In genomic region chr22:38272373-38273134, GRCh38 we compare ENCODE assay signal across 1 cellular context.
TF ChIP-seq lines count a peak whose summit lies in the region.

Gene TMEM184B (minus strand): TSS chr22:38273010. CDS start chr22:38247961, 25,049 bp downstream.

TF ChIP-seq in HepG2, 621 proteins besides CTCF, POLR2A, EP300 and RAD21 (continued from another document and continues in another):
- TF ChIP-seq BORCS8-MEF2B (CRISPR knock-in tag; IDR thresholded peaks at IDR 0.05), result no peak
- TF ChIP-seq MAFG (CRISPR knock-in tag; IDR thresholded peaks at IDR 0.05), result no peak
- no peak for TF ChIP-seq KLF6 (CRISPR knock-in tag; IDR thresholded peaks at IDR 0.05)
- no peak for TF ChIP-seq E2F1 (CRISPR knock-in tag; IDR thresholded peaks at IDR 0.05)
- no peak for TF ChIP-seq EEA1 (CRISPR knock-in tag; IDR thresholded peaks at IDR 0.05; ENCODE audit: borderline replicate concordance)
- TF ChIP-seq PLRG1 (conservative IDR thresholded peaks at IDR 0.05), result no peak
- TF ChIP-seq ZNF281 (CRISPR knock-in tag; IDR thresholded peaks at IDR 0.05; ENCODE audit: borderline replicate concordance), result no peak
- no peak for TF ChIP-seq CSRNP2 (CRISPR knock-in tag; conservative IDR thresholded peaks at IDR 0.05; ENCODE audit: low read depth)
- 0 out of 2 replicates have a peak, but pooled peaks have one; percentile 9 for TF ChIP-seq ZNF574 (CRISPR knock-in tag; IDR thresholded peaks at IDR 0.05)
- TF ChIP-seq ETV5 (CRISPR knock-in tag; IDR thresholded peaks at IDR 0.05; ENCODE audit: borderline replicate concordance), result no peak
- no peak for TF ChIP-seq NONO (IDR thresholded peaks at IDR 0.05)
- TF ChIP-seq NONO (CRISPR knock-in tag; conservative IDR thresholded peaks at IDR 0.05), result 0 out of 2 replicates have a peak, but pooled peaks have one; percentile 39
- no peak for TF ChIP-seq NRL (CRISPR knock-in tag; IDR thresholded peaks at IDR 0.05; ENCODE audit: borderline replicate concordance)
- no peak for TF ChIP-seq KLF15 (CRISPR knock-in tag; IDR thresholded peaks at IDR 0.05; ENCODE audit: borderline replicate concordance)
- no peak for TF ChIP-seq ZNF879 (CRISPR knock-in tag; IDR thresholded peaks at IDR 0.05)
- no peak for TF ChIP-seq ZKSCAN1 (IDR thresholded peaks at IDR 0.05; ENCODE audit: low read length)
- TF ChIP-seq POGZ (CRISPR knock-in tag; IDR thresholded peaks at IDR 0.05), result 0 out of 2 replicates have a peak, but pooled peaks have one; percentile 31
- TF ChIP-seq ZNF550 (CRISPR knock-in tag; IDR thresholded peaks at IDR 0.05; ENCODE audit: borderline replicate concordance), result no peak
- TF ChIP-seq UBTF (CRISPR knock-in tag; IDR thresholded peaks at IDR 0.05), result peak; percentile 39; the same call in 1 of the 2 replicates
- no peak for TF ChIP-seq KLF9 (CRISPR knock-in tag; IDR thresholded peaks at IDR 0.05; ENCODE audit: low read depth)
- TF ChIP-seq ATF4 (CRISPR knock-in tag; IDR thresholded peaks at IDR 0.05), result no peak
- no peak for TF ChIP-seq CEBPB (IDR thresholded peaks at IDR 0.05; ENCODE audit: borderline replicate concordance, low read depth, low read length)
- 0 out of 2 replicates have a peak, but pooled peaks have one; percentile 63 for TF ChIP-seq CAMTA2 (CRISPR knock-in tag; IDR thresholded peaks at IDR 0.05; ENCODE audit: borderline replicate concordance)
- TF ChIP-seq ZNF343 (CRISPR knock-in tag; IDR thresholded peaks at IDR 0.05), result no peak
- 0 out of 2 replicates have a peak, but pooled peaks have one; percentile 12 for TF ChIP-seq TOPORS (CRISPR knock-in tag; IDR thresholded peaks at IDR 0.05)
- TF ChIP-seq ZNF646 (CRISPR knock-in tag; IDR thresholded peaks at IDR 0.05), result no peak
- no peak for TF ChIP-seq JUN (CRISPR knock-in tag; IDR thresholded peaks at IDR 0.05)
- no peak for TF ChIP-seq PBX3 (CRISPR knock-in tag; IDR thresholded peaks at IDR 0.05; ENCODE audit: borderline replicate concordance)
- TF ChIP-seq SPEN (CRISPR knock-in tag; IDR thresholded peaks at IDR 0.05; ENCODE audit: low read depth), result no peak
- no peak for TF ChIP-seq E2F2 (CRISPR knock-in tag; IDR thresholded peaks at IDR 0.05; ENCODE audit: borderline replicate concordance)
- no peak for TF ChIP-seq ZNF224 (CRISPR knock-in tag; IDR thresholded peaks at IDR 0.05)
- 0 out of 2 replicates have a peak, but pooled peaks have one; percentile 69 for TF ChIP-seq ZNF275 (CRISPR knock-in tag; IDR thresholded peaks at IDR 0.05; ENCODE audit: borderline replicate concordance)
- no peak for TF ChIP-seq ZFP36 (IDR thresholded peaks at IDR 0.05; ENCODE audit: borderline replicate concordance, low read depth, low read length, partially characterized antibody)
- peak; percentile 69 for TF ChIP-seq POLR2G (IDR thresholded peaks at IDR 0.05; ENCODE audit: low read depth, low read length)
